In the genomic region with DNA sequence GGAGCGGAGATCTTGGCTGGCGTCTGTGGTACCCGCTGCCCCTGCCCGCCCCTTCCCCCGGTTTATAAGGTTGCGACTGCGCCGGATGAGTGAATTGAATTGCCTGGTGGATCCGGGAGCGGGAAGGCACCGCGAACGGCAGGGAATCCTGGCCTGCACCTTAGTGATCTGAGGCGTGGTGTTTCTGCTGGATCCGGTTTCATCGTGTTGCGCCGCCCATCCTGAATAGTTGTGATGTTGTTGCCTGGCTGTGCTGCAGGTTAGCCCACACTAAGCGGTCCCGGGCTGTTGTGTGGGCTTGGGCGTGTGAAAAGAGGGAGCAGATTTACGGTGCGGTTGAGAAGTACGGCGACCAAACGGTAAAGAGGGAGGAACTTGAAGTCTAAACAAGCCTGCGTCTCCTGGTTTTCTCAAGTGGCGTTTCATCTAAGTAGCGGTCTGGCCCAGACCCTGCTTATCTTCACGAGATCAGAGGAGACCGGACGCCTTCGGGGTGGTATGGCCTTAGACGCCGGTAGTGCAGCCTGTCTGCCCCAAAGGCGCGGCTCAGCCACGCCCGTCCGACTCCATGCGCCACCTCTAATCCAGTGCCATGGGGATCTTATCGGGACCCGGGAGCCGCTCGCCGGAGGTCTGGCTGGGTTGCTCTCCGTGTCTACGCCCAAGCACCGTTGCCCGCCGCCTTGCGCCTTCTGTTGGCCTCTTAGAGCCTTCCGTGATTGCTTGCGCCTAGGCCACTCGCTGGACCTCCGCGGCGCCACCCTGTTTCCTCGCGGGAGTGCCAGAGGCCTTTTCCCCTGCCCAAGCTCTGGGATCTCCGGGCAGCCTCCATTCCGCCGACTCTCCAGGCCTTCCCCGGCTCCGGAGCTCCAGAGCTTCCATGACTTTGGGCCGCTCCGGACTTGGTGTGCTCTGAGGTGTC, we compare ENCODE assay signal across 8 cellular contexts.
DNase-seq lines count a peak whose midpoint lies in the region; ATAC-seq and TF ChIP-seq lines count a peak whose summit lies in the region.

No MANE protein-coding gene starts in this region.

- peaks cover 27% of the 10 kb centered on the region for H3K4me1 Mint-ChIP-seq in activated CD8-positive, alpha-beta T cell treated with anti-CD3 and anti-CD28 coated beads, Interleukin-2, amount 10 ng/mL, durations not matched to agents 7 days and 5 days (ENCODE audit: low read depth)

- H3K27ac Mint-ChIP-seq in activated CD8-positive, alpha-beta T cell treated with anti-CD3 and anti-CD28 coated beads, Interleukin-2, amount 10 ng/mL, durations not matched to agents 7 days and 5 days: peak overlapping the region; percentile 27

- CTCF ChIA-PET in activated CD8-positive, alpha-beta T cell treated with anti-CD3 and anti-CD28 coated beads, Interleukin-2, amount 10 ng/mL, durations not matched to agents 7 days and 5 days (lab: Charles Lee): no interaction called here

- no peaks in the 10 kb centered on the region for H3K9me3 Mint-ChIP-seq in activated CD8-positive, alpha-beta T cell treated with anti-CD3 and anti-CD28 coated beads, Interleukin-2, amount 10 ng/mL, durations not matched to agents 7 days and 5 days (ENCODE audit: insufficient read depth)

- no peaks in the 10 kb centered on the region for H3K36me3 ChIP-seq in neuron (ENCODE audit: insufficient read depth, low read length)

- no peak for DNase-seq in GM12864 (ENCODE audit: low read depth)
- DNase-seq in NCI-H2196 treated with DMSO at 0.1 percent for 48 hours (lab: John Stamatoyannopoulos, UW; ENCODE audit: unreplicated experiment): peak; percentile 15
- DNase-seq in activated CD8-positive, alpha-beta T cell treated with anti-CD3 and anti-CD28 coated beads, Interleukin-2, amount 10 ng/mL, durations not matched to agents 7 days and 5 days: peak; percentile 36
- DNase-seq in fibroblast of the conjunctiva (ENCODE audit: low read depth): peak; percentile 41
- no peak for DNase-seq in effector CD4-positive, alpha-beta T cell

- peak; percentile 41 for ATAC-seq in activated CD8-positive, alpha-beta T cell treated with anti-CD3 and anti-CD28 coated beads, Interleukin-2, amount 10 ng/mL, durations not matched to agents 7 days and 5 days
- no peak for ATAC-seq in GM21723 (IDR thresholded peaks at IDR 0.05; ENCODE audit: unreplicated experiment)

- H3K9me3 ChIP-seq in neuron (ENCODE audit: low read length): peaks cover 4% of the 10 kb centered on the region

- peak; percentile 21 for TF ChIP-seq CTCF in 22Rv1 (IDR thresholded peaks at IDR 0.05)
- TF ChIP-seq CTCF in GM12864 (IDR thresholded peaks at IDR 0.05; ENCODE audit: low read depth, low read length, missing control alignments): no peak

- H3K27ac ChIP-seq in 22Rv1: peak overlapping the region; percentile 98

- peak overlapping the region; percentile 19 for H2AFZ ChIP-seq in neuron (ENCODE audit: low read depth, low read length)

- H3K27me3 Mint-ChIP-seq in activated CD8-positive, alpha-beta T cell treated with anti-CD3 and anti-CD28 coated beads, Interleukin-2, amount 10 ng/mL, durations not matched to agents 7 days and 5 days (ENCODE audit: low read depth): peaks cover 56% of the 10 kb centered on the region

- H3K27me3 ChIP-seq in neuron (ENCODE audit: insufficient read depth, low read length): peaks cover 13% of the 10 kb centered on the region

- H3K4me3 ChIP-seq in GM12864 (ENCODE audit: low read depth, low read length): peak overlapping the region; percentile 56
- peak overlapping the region; percentile 67 for H3K4me3 ChIP-seq in neuron (ENCODE audit: low read length)

- H3K4me1 ChIP-seq in neuron (ENCODE audit: insufficient read depth, low read length): peaks cover 12% of the 10 kb centered on the region

- peak overlapping the region; percentile 84 for H3K4me3 Mint-ChIP-seq in activated CD8-positive, alpha-beta T cell treated with anti-CD3 and anti-CD28 coated beads, Interleukin-2, amount 10 ng/mL, durations not matched to agents 7 days and 5 days

- POLR2A ChIA-PET in activated CD8-positive, alpha-beta T cell treated with anti-CD3 and anti-CD28 coated beads, Interleukin-2, amount 10 ng/mL, durations not matched to agents 7 days and 5 days (lab: Charles Lee): no interaction called here

- peaks cover 4% of the 10 kb centered on the region for H3K36me3 Mint-ChIP-seq in activated CD8-positive, alpha-beta T cell treated with anti-CD3 and anti-CD28 coated beads, Interleukin-2, amount 10 ng/mL, durations not matched to agents 7 days and 5 days (ENCODE audit: low read depth)

Comparison
In these comparisons a context has a peak if more than half of its experiments do, and no peak if none do; other contexts are left out.
1. DNase-seq: peak in NCI-H2196 treated with DMSO at 0.1 percent for 48 hours (single experiment), activated CD8-positive, alpha-beta T cell treated with anti-CD3 and anti-CD28 coated beads, Interleukin-2, amount 10 ng/mL, durations not matched to agents 7 days and 5 days (single experiment) and fibroblast of the conjunctiva (single experiment); none in GM12864 (single experiment) and effector CD4-positive, alpha-beta T cell (single experiment).